In the genomic region with DNA sequence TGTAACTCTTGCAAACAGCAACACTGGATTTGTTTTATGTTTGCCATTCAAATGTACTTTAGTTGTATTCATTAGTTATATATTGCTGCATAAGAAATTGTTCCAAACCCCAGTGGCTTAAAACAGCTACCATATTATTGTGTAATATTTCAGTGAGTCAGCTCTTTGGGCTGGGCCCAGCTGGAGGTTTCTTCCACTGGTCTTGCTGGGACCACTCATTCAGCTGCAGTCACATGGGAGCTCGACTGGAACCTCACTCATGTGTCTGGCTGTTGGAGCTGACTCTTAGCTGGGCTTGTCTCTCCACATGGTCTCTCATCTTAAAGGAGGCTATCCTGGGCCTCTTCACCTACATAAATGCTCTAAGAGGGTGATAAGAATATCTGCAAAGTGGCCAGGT, we compare ENCODE assay signal across 10 cellular contexts. TPM values are rescaled to one million over a fixed set of nuclear protein-coding genes. Genes with fewer than 3 reads are reported as not detected.
A peak's percentile ranks its signal among the peaks of the same experiment; 100 is the strongest.
DNase-seq lines count a peak whose midpoint lies in the region; ATAC-seq and TF ChIP-seq lines count a peak whose summit lies in the region.
"Had no signal": no experiment of that assay in that cellular context is flagged by ENCODE, and none has a peak within 500 bp of the region (broad histone marks: within the 10 kb centered on the region; RNA-seq: fewer than 3 reads in every experiment).

No MANE protein-coding gene starts in this region.

- H3K4me3 ChIP-seq in astrocyte of the cerebellum (ENCODE audit: low read depth, low read length): no peak overlapping the region

- DNase-seq in A172 (ENCODE audit: low spot score) (peak; percentile 80), HS-5 (ENCODE audit: low read depth) (peak; percentile 23), astrocyte of the cerebellum (ENCODE audit: low read depth) (peak; percentile 58), glomerular visceral epithelial cell (ENCODE audit: extremely low spot score) (peak; percentile 74), NCI-H1092 (lab: John Stamatoyannopoulos, UW) (no peak), NCI-H2227 treated with DMSO at 0.1 percent for 48 hours (lab: John Stamatoyannopoulos, UW) (no peak)
- DNase-seq: activated T-cell treated with anti-CD3 and anti-CD28 coated beads, Interleukin-2, amount 50 U/mL, for 48 hours; NCI-H1417 had no signal

- in situ Hi-C loops in astrocyte of the cerebellum (cut with HindIII; ENCODE audit: low sequenced_read_pairs): no loop called here

- no peak for TF ChIP-seq CTCF in astrocyte of the cerebellum (IDR thresholded peaks at IDR 0.05; ENCODE audit: low read depth, low read length, missing control alignments)

- no peak for ATAC-seq in GM18520 (IDR thresholded peaks at IDR 0.05; ENCODE audit: unreplicated experiment)
- ATAC-seq in HG03469 (IDR thresholded peaks at IDR 0.05; ENCODE audit: unreplicated experiment): no peak

RNA-seq across cellular contexts. Expression of a gene that starts 23.2 kb away (rescaled TPM):
- 74.9 and 92.5 TPM in 2 replicates for total RNA-seq in A172 (2014; rRNA removed; shearing (Covaris generic))

Comparison
In these comparisons a context has a peak if more than half of its experiments do, and no peak if none do; other contexts are left out.
1. DNase-seq: peak in A172 (single experiment), HS-5 (single experiment), astrocyte of the cerebellum (single experiment) and glomerular visceral epithelial cell (single experiment); none in NCI-H1092 (single experiment) and NCI-H2227 treated with DMSO at 0.1 percent for 48 hours (single experiment).